21 cellular contexts compared by ENCODE assay signal in the genomic region with DNA sequence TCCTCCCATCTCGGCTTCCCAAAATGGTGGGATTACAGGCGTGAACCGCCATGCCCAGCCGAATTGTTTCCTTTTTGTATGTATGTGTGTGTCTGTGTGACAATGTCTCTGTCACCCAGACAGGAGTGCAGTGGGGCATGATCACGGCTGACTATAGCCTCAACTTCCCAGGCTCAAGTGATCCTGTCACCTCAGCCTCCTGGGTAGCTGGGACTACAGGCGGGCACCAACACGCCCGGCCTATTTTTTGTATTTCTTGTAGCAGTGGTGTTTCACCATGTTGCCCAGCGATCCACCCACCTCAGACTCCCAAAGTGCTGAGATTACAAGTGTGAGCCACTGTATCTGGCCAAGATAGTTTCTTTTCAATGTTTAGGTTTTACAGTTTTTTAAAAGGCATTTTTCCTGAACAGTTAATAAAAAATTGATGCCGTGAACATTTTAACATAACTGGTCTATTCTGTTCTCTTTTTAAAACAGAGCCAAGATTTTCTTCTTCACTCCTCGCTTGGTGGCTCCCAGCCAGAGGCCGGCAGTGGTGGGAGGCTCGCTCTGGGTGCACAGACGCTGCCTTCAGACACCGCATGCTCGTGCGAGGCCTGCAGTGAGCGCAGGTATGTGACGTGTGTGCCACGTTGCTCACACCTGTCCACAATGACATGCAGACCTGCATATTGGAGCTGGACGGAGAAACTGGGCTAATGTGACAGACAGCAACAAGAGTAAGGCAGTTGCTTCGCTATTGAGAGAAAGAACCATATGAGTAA.
DNase-seq lines count a peak whose midpoint lies in the region; ATAC-seq, FAIRE-seq and TF ChIP-seq lines count a peak whose summit lies in the region.
"Had no signal": no experiment of that assay in that cellular context is flagged by ENCODE, and none has a peak within 500 bp of the region (broad histone marks: within the 10 kb centered on the region; RNA-seq: fewer than 3 reads in every experiment).

No MANE protein-coding gene starts in this region.

- H3K4me3 ChIP-seq in right atrium auricular region: no peak overlapping the region
- H3K4me3 ChIP-seq in sigmoid colon: no peak overlapping the region
- H3K4me3 ChIP-seq: BLaER1 treated with 17β-estradiol and CSF1 and Interleukin-3, amounts not matched to agents 10 nM and 100 nM; GM23248 had no signal

- H3K4me1 Mint-ChIP-seq in activated T-helper 1 cell treated with anti-CD3 and anti-CD28 coated beads, Interleukin-12 subunit alpha, Interleukin-12 subunit beta, Interleukin-2, Interleukin-4 antibody, amounts not matched to agents 30 ng/mL and 10 ng/mL and 1 ng/mL, durations not matched to agents 14 hours and 24 hours and 36 hours (ENCODE audit: low read depth): peaks cover 11% of the 10 kb centered on the region
- H3K4me1 Mint-ChIP-seq in glutamatergic neuron (ENCODE audit: low read depth, unreplicated experiment): peaks cover 38% of the 10 kb centered on the region

- H3K36me3 ChIP-seq in right atrium auricular region: peaks cover 21% of the 10 kb centered on the region
- H3K36me3 ChIP-seq in sigmoid colon: peaks cover 6 to 33% (median 13%) of the 10 kb centered on the region in 4 donors

- no peak for TF ChIP-seq CTCF in right atrium auricular region (IDR thresholded peaks at IDR 0.05)
- no peak for TF ChIP-seq CTCF in glutamatergic neuron (IDR thresholded peaks at IDR 0.05; ENCODE audit: partially characterized antibody, unreplicated experiment)
- no peak for TF ChIP-seq CTCF in sigmoid colon (IDR thresholded peaks at IDR 0.05)

- no peak for ATAC-seq in Right ventricle myocardium superior (ENCODE audit: poor library complexity)
- ATAC-seq in GM19035 (IDR thresholded peaks at IDR 0.05; ENCODE audit: unreplicated experiment): no peak

- no peaks in the 10 kb centered on the region for H3K27me3 Mint-ChIP-seq in activated T-helper 1 cell treated with anti-CD3 and anti-CD28 coated beads, Interleukin-12 subunit alpha, Interleukin-12 subunit beta, Interleukin-2, Interleukin-4 antibody, amounts not matched to agents 30 ng/mL and 10 ng/mL and 1 ng/mL, durations not matched to agents 14 hours and 24 hours and 36 hours (ENCODE audit: insufficient read depth)
- H3K27me3 Mint-ChIP-seq in glutamatergic neuron (ENCODE audit: unreplicated experiment): peaks cover 7% of the 10 kb centered on the region
- H3K27me3 Mint-ChIP-seq: activated CD4-positive, alpha-beta T cell treated with anti-CD3 and anti-CD28 coated beads, Interleukin-2, amount 10 ng/mL, durations not matched to agents 24 days and 14 days had no signal

- H3K4me1 ChIP-seq in right atrium auricular region: peaks cover 0 to 32% of the 10 kb centered on the region in 2 donors
- H3K4me1 ChIP-seq in sigmoid colon: peaks cover 0 to 28% (median 14%) of the 10 kb centered on the region in 4 donors

- TF ChIP-seq EP300 in sigmoid colon (IDR thresholded peaks at IDR 0.05): no peak

- no peak for TF ChIP-seq POLR2A in sigmoid colon (IDR thresholded peaks at IDR 0.05)

- H3K9me3 ChIP-seq in right atrium auricular region (no peaks in the 10 kb centered on the region), sigmoid colon (no peaks in the 10 kb centered on the region)
- H3K9me3 ChIP-seq: BLaER1 treated with 17β-estradiol and CSF1 and Interleukin-3, amounts not matched to agents 10 nM and 100 nM; SK-N-SH had no signal

- no peaks in the 10 kb centered on the region for H3K27me3 ChIP-seq in right atrium auricular region
- H3K27me3 ChIP-seq in sigmoid colon: no peaks in the 10 kb centered on the region
- H3K27me3 ChIP-seq: BLaER1 treated with 17β-estradiol and CSF1 and Interleukin-3, amounts not matched to agents 10 nM and 100 nM had no signal

- WGBS in sigmoid colon, 2 donors: 88 to 94% methylated on average over 22 of the region's 22 CpGs

- no peaks in the 10 kb centered on the region for H3K9me3 Mint-ChIP-seq in activated T-helper 1 cell treated with anti-CD3 and anti-CD28 coated beads, Interleukin-12 subunit alpha, Interleukin-12 subunit beta, Interleukin-2, Interleukin-4 antibody, amounts not matched to agents 30 ng/mL and 10 ng/mL and 1 ng/mL, durations not matched to agents 14 hours and 24 hours and 36 hours
- peaks cover 11% of the 10 kb centered on the region for H3K9me3 Mint-ChIP-seq in glutamatergic neuron (ENCODE audit: unreplicated experiment)
- H3K9me3 Mint-ChIP-seq: activated CD4-positive, alpha-beta T cell treated with anti-CD3 and anti-CD28 coated beads, Interleukin-2, amount 10 ng/mL, durations not matched to agents 24 days and 14 days; activated T-helper 2 cell treated with anti-CD3 and anti-CD28 coated beads, Interferon-gamma antibody, Interleukin-2, Interleukin-4, amounts not matched to agents 10 μg/mL and 5 μg/mL and 100 μg/mL, durations not matched to agents 14 hours and 24 hours and 36 hours had no signal

- DNase-seq in Right ventricle myocardium superior (peak; percentile 55), right atrium auricular region (ENCODE audit: low spot score) (no peak), glutamatergic neuron (no peak), sigmoid colon (peak; percentile 56), frontal cortex (ENCODE audit: low spot score in 2 of 2) (no peak), HUDEP-2 (lab: John Stamatoyannopoulos, UW; ENCODE audit: unreplicated experiment in 76 of 76) (no peak)
- no peak for DNase-seq in activated T-helper 1 cell treated with anti-CD3 and anti-CD28 coated beads, Interleukin-12 subunit alpha, Interleukin-12 subunit beta, Interleukin-2, Interleukin-4 antibody, amounts not matched to agents 30 ng/mL and 10 ng/mL and 1 ng/mL, durations not matched to agents 14 hours and 24 hours and 36 hours (ENCODE audit: low spot score)
- DNase-seq: activated CD4-positive, alpha-beta T cell treated with anti-CD3 and anti-CD28 coated beads, Interleukin-2, amount 10 ng/mL, durations not matched to agents 24 days and 14 days; GM23248; hippocampal formation; NCI-H1105; NCI-H2081; NK-92 treated with Interleukin-12 subunit alpha and Interleukin-12 subunit beta, amount 100 ng/mL, for 24 hours; SK-N-SH; stimulated activated CD4-positive, alpha-beta T cell treated with anti-CD3 and anti-CD28 coated beads, Interleukin-4, amount 100 ng/mL, for 4 hours had no signal

- H3K27ac Mint-ChIP-seq in activated T-helper 1 cell treated with anti-CD3 and anti-CD28 coated beads, Interleukin-12 subunit alpha, Interleukin-12 subunit beta, Interleukin-2, Interleukin-4 antibody, amounts not matched to agents 30 ng/mL and 10 ng/mL and 1 ng/mL, durations not matched to agents 14 hours and 24 hours and 36 hours: peak overlapping the region; percentile 24
- H3K27ac Mint-ChIP-seq in glutamatergic neuron (ENCODE audit: unreplicated experiment): peak overlapping the region; percentile 1
- H3K27ac Mint-ChIP-seq: activated CD4-positive, alpha-beta T cell treated with anti-CD3 and anti-CD28 coated beads, Interleukin-2, amount 10 ng/mL, durations not matched to agents 24 days and 14 days; activated T-helper 2 cell treated with anti-CD3 and anti-CD28 coated beads, Interferon-gamma antibody, Interleukin-2, Interleukin-4, amounts not matched to agents 10 μg/mL and 5 μg/mL and 100 μg/mL, durations not matched to agents 14 hours and 24 hours and 36 hours had no signal

- H3K36me3 Mint-ChIP-seq in activated T-helper 1 cell treated with anti-CD3 and anti-CD28 coated beads, Interleukin-12 subunit alpha, Interleukin-12 subunit beta, Interleukin-2, Interleukin-4 antibody, amounts not matched to agents 30 ng/mL and 10 ng/mL and 1 ng/mL, durations not matched to agents 14 hours and 24 hours and 36 hours (ENCODE audit: low read depth): peaks cover 8% of the 10 kb centered on the region
- H3K36me3 Mint-ChIP-seq in glutamatergic neuron (ENCODE audit: unreplicated experiment): peaks cover 4% of the 10 kb centered on the region

- H3K27ac ChIP-seq in right atrium auricular region: no peak overlapping the region
- H3K27ac ChIP-seq in sigmoid colon: no peak overlapping the region
- H3K27ac ChIP-seq: GM23248 had no signal

- no peak overlapping the region for H3K4me3 Mint-ChIP-seq in activated T-helper 1 cell treated with anti-CD3 and anti-CD28 coated beads, Interleukin-12 subunit alpha, Interleukin-12 subunit beta, Interleukin-2, Interleukin-4 antibody, amounts not matched to agents 30 ng/mL and 10 ng/mL and 1 ng/mL, durations not matched to agents 14 hours and 24 hours and 36 hours
- H3K4me3 Mint-ChIP-seq in glutamatergic neuron (ENCODE audit: unreplicated experiment): no peak overlapping the region
- H3K4me3 Mint-ChIP-seq: activated CD4-positive, alpha-beta T cell treated with anti-CD3 and anti-CD28 coated beads, Interleukin-2, amount 10 ng/mL, durations not matched to agents 24 days and 14 days had no signal

- intact Hi-C loops in Right ventricle myocardium superior (cut with DNase I): no loop called here
- intact Hi-C loops in activated T-helper 1 cell treated with anti-CD3 and anti-CD28 coated beads, Interleukin-12 subunit alpha, Interleukin-12 subunit beta, Interleukin-2, Interleukin-4 antibody, amounts not matched to agents 30 ng/mL and 10 ng/mL and 1 ng/mL, durations not matched to agents 14 hours and 24 hours and 36 hours (cut with micrococcal nuclease): no loop called here
- intact Hi-C loops in sigmoid colon (cut with DNase I): no loop called here

- no peak for FAIRE-seq in frontal cortex (lab: Jason Lieb, UNC)
- FAIRE-seq: endometrium, GM12892, RCC 7860 had no signal

Comparison
In these comparisons a context has a peak if more than half of its experiments do, and no peak if none do; other contexts are left out.
1. DNase-seq: peak in Right ventricle myocardium superior (single experiment) and sigmoid colon (single experiment); none in right atrium auricular region (single experiment), activated T-helper 1 cell treated with anti-CD3 and anti-CD28 coated beads, Interleukin-12 subunit alpha, Interleukin-12 subunit beta, Interleukin-2, Interleukin-4 antibody, amounts not matched to agents 30 ng/mL and 10 ng/mL and 1 ng/mL, durations not matched to agents 14 hours and 24 hours and 36 hours (single experiment), glutamatergic neuron (single experiment), frontal cortex (0 of 2) and HUDEP-2 (0 of 76).